20 cellular contexts compared by ENCODE assay signal in the genomic region with DNA sequence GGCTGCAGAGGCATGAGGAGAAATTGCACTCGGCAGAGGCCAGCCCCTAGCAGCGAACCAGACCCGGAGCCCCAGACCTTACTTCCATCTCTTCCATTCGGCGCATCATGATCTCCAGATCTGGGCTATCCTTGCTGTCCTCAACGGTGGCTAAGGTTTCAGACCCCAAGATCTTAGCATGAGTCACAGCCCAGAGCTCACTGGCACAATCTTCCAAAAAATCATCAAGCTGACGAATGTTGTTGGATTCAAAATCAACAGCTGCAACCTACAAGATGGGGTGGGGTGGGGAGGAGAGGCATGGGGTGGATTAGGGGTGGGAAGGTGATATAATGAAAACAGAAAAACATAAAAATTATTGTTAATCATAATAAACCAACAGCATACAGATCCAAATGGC. TPM values are rescaled to one million over a fixed set of nuclear protein-coding genes. Genes with fewer than 3 reads are reported as not detected.
DNase-seq lines count a peak whose midpoint lies in the region; ATAC-seq and TF ChIP-seq lines count a peak whose summit lies in the region.
"Had no signal": no experiment of that assay in that cellular context is flagged by ENCODE, and none has a peak within 500 bp of the region (broad histone marks: within the 10 kb centered on the region; RNA-seq: fewer than 3 reads in every experiment).

No MANE protein-coding gene starts in this region.

- DNase-seq in LHCN-M2 (ENCODE audit: low read depth) = peak; percentile 92
- DNase-seq in fibroblast of mammary gland (ENCODE audit: low read depth) = peak; percentile 12
- DNase-seq in progenitor cell of endocrine pancreas (ENCODE audit: low spot score, unreplicated experiment) = no peak
- DNase-seq in spleen = no peak
- no peak for DNase-seq in foreskin fibroblast
- no peak for DNase-seq in kidney tubule cell (ENCODE audit: low spot score)
- DNase-seq: CD4-positive, CD25-positive, alpha-beta regulatory T cell; CD8-positive, alpha-beta memory T cell; COR-L47; DMS 273 treated with DMSO at 0.1 percent for 48 hours; DMS53; DND-41; EL; GM23248; HCEC 1CT; IMR-90 had no signal

- H3K36me3 Mint-ChIP-seq in progenitor cell of endocrine pancreas (ENCODE audit: insufficient read depth) = peaks cover 37% of the 10 kb centered on the region

- no peak overlapping the region for H3K4me3 ChIP-seq in fibroblast of mammary gland (ENCODE audit: control insufficient read depth, low read depth, low read length)
- H3K4me3 ChIP-seq in spleen = no peak overlapping the region
- no peak overlapping the region for H3K4me3 ChIP-seq in foreskin fibroblast (ENCODE audit: low read depth in 1 of 2, low read length in 2 of 2)
- H3K4me3 ChIP-seq: BLaER1 treated with 17β-estradiol and CSF1 and Interleukin-3, amounts not matched to agents 10 nM and 100 nM; GM12878; GM23248 had no signal

- H3K27ac Mint-ChIP-seq in progenitor cell of endocrine pancreas = peak overlapping the region; percentile 45
- H3K27ac Mint-ChIP-seq: B cell; CD4-positive, CD25-positive, alpha-beta regulatory T cell had no signal

- H3K27ac ChIP-seq in spleen = peak overlapping the region in 6 of 8 donors; percentile 3 to 80 (median 56)
- H3K27ac ChIP-seq: BLaER1 treated with 17β-estradiol and CSF1 and Interleukin-3, amounts not matched to agents 10 nM and 100 nM; GM23248 had no signal

- H3K27me3 Mint-ChIP-seq in progenitor cell of endocrine pancreas = no peaks in the 10 kb centered on the region
- H3K27me3 Mint-ChIP-seq: B cell; CD4-positive, CD25-positive, alpha-beta regulatory T cell; CD8-positive, alpha-beta memory T cell had no signal

- H3K4me1 Mint-ChIP-seq in progenitor cell of endocrine pancreas (ENCODE audit: low read depth) = peaks cover 37% of the 10 kb centered on the region
- H3K4me1 Mint-ChIP-seq: CD4-positive, CD25-positive, alpha-beta regulatory T cell; CD8-positive, alpha-beta memory T cell had no signal

- no peak for ATAC-seq in HG02642 (IDR thresholded peaks at IDR 0.05; ENCODE audit: poor library complexity, unreplicated experiment)
- ATAC-seq: GM12878 had no signal

- TF ChIP-seq CTCF in fibroblast of mammary gland (conservative IDR thresholded peaks at IDR 0.05; ENCODE audit: control insufficient read depth, insufficient read depth, low read depth, low read length) (no peak), progenitor cell of endocrine pancreas (IDR thresholded peaks at IDR 0.05; ENCODE audit: unreplicated experiment) (no peak), spleen (IDR thresholded peaks at IDR 0.05 in 8 of 11, conservative IDR thresholded peaks at IDR 0.05 in 3 of 11) (no peak), foreskin fibroblast (IDR thresholded peaks at IDR 0.05; ENCODE audit: low read depth, low read length) (no peak)

- H3K9me3 Mint-ChIP-seq in progenitor cell of endocrine pancreas (ENCODE audit: low read depth) = no peaks in the 10 kb centered on the region
- H3K9me3 Mint-ChIP-seq: CD4-positive, CD25-positive, alpha-beta regulatory T cell; CD8-positive, alpha-beta memory T cell had no signal

- 78 to 97% (median 91%) methylated on average over 7 of the region's 7 CpGs for WGBS in spleen, 5 donors

- H3K27me3 ChIP-seq in spleen (replicated peaks in 1 of 7) = no peaks in the 10 kb centered on the region
- H3K27me3 ChIP-seq: BLaER1 treated with 17β-estradiol and CSF1 and Interleukin-3, amounts not matched to agents 10 nM and 100 nM had no signal

- peaks cover 0 to 94% (median 37%) of the 10 kb centered on the region in 6 donors for H3K36me3 ChIP-seq in spleen

- H3K4me3 Mint-ChIP-seq in progenitor cell of endocrine pancreas (ENCODE audit: low read depth) = no peak overlapping the region
- H3K4me3 Mint-ChIP-seq: B cell; CD4-positive, CD25-positive, alpha-beta regulatory T cell; CD8-positive, alpha-beta memory T cell had no signal

- H3K4me1 ChIP-seq in spleen = peaks cover 24 to 70% (median 42%) of the 10 kb centered on the region in 6 donors

- no peaks in the 10 kb centered on the region for H3K9me3 ChIP-seq in spleen
- H3K9me3 ChIP-seq: BLaER1 treated with 17β-estradiol and CSF1 and Interleukin-3, amounts not matched to agents 10 nM and 100 nM had no signal

- TF ChIP-seq POLR2A in spleen (IDR thresholded peaks at IDR 0.05) = no peak

- intact Hi-C loops in spleen (cut with DNase I; ENCODE audit: low total_unique reads) = no loop called here

RNA-seq across cellular contexts. Expression of a gene that starts 39.7 kb away (rescaled TPM):
- 1.5 TPM in 2 replicates for total RNA-seq in LHCN-M2 (2014; rRNA removed)
- 1.9 TPM for polyA plus RNA-seq in LHCN-M2 (2012)
- total RNA-seq in progenitor cell of endocrine pancreas = 2.8 and 3.3 TPM in 2 replicates
- 100 to 1,000 TPM in 6 of 7 donors, 10 to 100 TPM in 1; 51.9 to 215 (median 140) TPM for total RNA-seq in spleen
- polyA plus RNA-seq in spleen = 10 to 100 TPM in 1 of 3 donors, 1 to 10 TPM in 2; 5.4 to 63.3 (median 9.1) TPM
- polyA plus RNA-seq: CD8-positive, alpha-beta memory T cell had no signal

RNA-seq across cellular contexts. Expression of a gene that starts 44.4 kb away (rescaled TPM):
- total RNA-seq in LHCN-M2 (2014; rRNA removed) = 9.9 and 12.8 TPM in 2 replicates
- 3.5 TPM for polyA plus RNA-seq in LHCN-M2 (2012)
- total RNA-seq in progenitor cell of endocrine pancreas = 55.9 and 58.2 TPM in 2 replicates
- 10 to 100 TPM; 13.1 to 21.8 (median 18.9) TPM for total RNA-seq in spleen
- 1 to 10 TPM; 4.2 to 9.5 (median 5.6) TPM for polyA plus RNA-seq in spleen

RNA-seq across cellular contexts. Expression of a gene that starts 44.8 kb away (rescaled TPM):
- 226 and 251 TPM in 2 replicates for total RNA-seq in LHCN-M2 (2014; rRNA removed)
- 288 TPM for polyA plus RNA-seq in LHCN-M2 (2012)
- total RNA-seq in progenitor cell of endocrine pancreas = 104 and 105 TPM in 2 replicates
- 100 to 1,000 TPM in 2 of 7 donors, 10 to 100 TPM in 5; 38.8 to 114 (median 76.2) TPM for total RNA-seq in spleen
- 100 to 1,000 TPM in 2 of 3 donors, 10 to 100 TPM in 1; 90.5 to 215 (median 140) TPM for polyA plus RNA-seq in spleen

RNA-seq across cellular contexts. Expression of a gene that starts 55.3 kb away (rescaled TPM):
- total RNA-seq in LHCN-M2 (2014; rRNA removed) (7.4 and 9.6 TPM in 2 replicates), progenitor cell of endocrine pancreas (17.8 and 18.2 TPM in 2 replicates), spleen (10 to 100 TPM in 6 of 7 donors, 1 to 10 TPM in 1; 6.0 to 18.2 (median 16.1) TPM)
- 20.5 TPM for polyA plus RNA-seq in LHCN-M2 (2012)
- polyA plus RNA-seq in spleen = 10 to 100 TPM; 17.3 to 28.9 (median 17.5) TPM

RNA-seq across cellular contexts. Expression of a gene that starts 55.5 kb away (rescaled TPM):
- total RNA-seq in LHCN-M2 (2014; rRNA removed) = 0.45 and 0.92 TPM in 2 replicates
- 1.6 TPM for polyA plus RNA-seq in LHCN-M2 (2012)
- 6.1 TPM in 2 replicates for total RNA-seq in progenitor cell of endocrine pancreas
- 1 to 10 TPM; 1.1 to 2.8 (median 2.3) TPM for total RNA-seq in spleen
- polyA plus RNA-seq in spleen = 1 to 10 TPM; 4.2 to 4.7 (median 4.3) TPM

Comparison
In these comparisons a context has a peak if more than half of its experiments do, and no peak if none do; other contexts are left out.
1. DNase-seq: peak in LHCN-M2 (single experiment) and fibroblast of mammary gland (single experiment); none in progenitor cell of endocrine pancreas (single experiment), spleen (single experiment), foreskin fibroblast (0 of 2) and kidney tubule cell (single experiment).
2. RNA of a gene that starts 39.7 kb away (total RNA-seq): 51.9 to 215 TPM in spleen; 2.8 to 3.3 TPM in progenitor cell of endocrine pancreas and 1.5 TPM in LHCN-M2; every median in the first group is over 10 times any median in the second.